In genomic region chr6:163580311-163581030, GRCh38 we compare ENCODE assay signal across 21 cellular contexts.
DNase-seq lines count a peak whose midpoint lies in the region; ATAC-seq, FAIRE-seq and TF ChIP-seq lines count a peak whose summit lies in the region.
"Had no signal": no experiment of that assay in that cellular context is flagged by ENCODE, and none has a peak within 500 bp of the region (broad histone marks: within the 10 kb centered on the region; RNA-seq: fewer than 3 reads in every experiment).

No MANE protein-coding gene starts in this region.

- no peak overlapping the region for H3K4me3 ChIP-seq in gastrocnemius medialis
- H3K4me3 ChIP-seq: GM23248, PC-9, SJCRH30 had no signal

- no peaks in the 10 kb centered on the region for H3K4me1 Mint-ChIP-seq in activated naive CD4-positive, alpha-beta T cell treated with anti-CD3 and anti-CD28 coated beads, Interleukin-2, amount 50 U/mL, for 24 hours
- H3K4me1 Mint-ChIP-seq in activated naive CD4-positive, alpha-beta T cell treated with anti-CD3 and anti-CD28 coated beads for 36 hours (ENCODE audit: low read depth), result no peaks in the 10 kb centered on the region

- in situ Hi-C loops in gastrocnemius medialis (cut with MboI; ENCODE audit: low sequenced_read_pairs in 4 of 4), result loop anchor here in 3 of 4 donors (10.0 to 25.0 kb wide), 6 partner anchors 146 to 532 kb away; no protein-coding TSS in a partner anchor

- no peak for DNase-seq in activated naive CD4-positive, alpha-beta T cell treated with anti-CD3 and anti-CD28 coated beads for 36 hours
- no peak for DNase-seq in GM12891 (ENCODE audit: insufficient read length, low spot score)
- no peak for DNase-seq in gastrocnemius medialis
- DNase-seq in activated effector memory CD4-positive, alpha-beta T cell treated with anti-CD3 and anti-CD28 coated beads, Interleukin-2, amount 50 U/mL, for 16 hours, result no peak
- no peak for DNase-seq in NCI-H2029 treated with DMSO at 0.1 percent for 48 hours (lab: John Stamatoyannopoulos, UW)
- no peak for DNase-seq in DMS 273 (lab: John Stamatoyannopoulos, UW; ENCODE audit: unreplicated experiment)
- DNase-seq: COR-L47, DMS153, GF-D8, KG1, NCI-H1417 treated with DMSO at 0.1 percent for 48 hours, NCI-H187 treated with DMSO at 0.1 percent for 48 hours, NCI-H226, NCI-H524, SJCRH30 had no signal

- H3K27ac ChIP-seq in cingulate gyrus (ENCODE audit: low read depth, low read length), result peak overlapping the region; percentile 50
- peak overlapping the region; percentile 81 to 88 (median 86) for H3K27ac ChIP-seq in gastrocnemius medialis
- H3K27ac ChIP-seq: 22Rv1, GM23248, PC-9, SJCRH30 had no signal

- no peaks in the 10 kb centered on the region for H3K9me3 Mint-ChIP-seq in activated naive CD4-positive, alpha-beta T cell treated with anti-CD3 and anti-CD28 coated beads, Interleukin-2, amount 50 U/mL, for 24 hours
- H3K9me3 Mint-ChIP-seq in activated naive CD4-positive, alpha-beta T cell treated with anti-CD3 and anti-CD28 coated beads for 36 hours, result no peaks in the 10 kb centered on the region

- TF ChIP-seq CTCF in gastrocnemius medialis (IDR thresholded peaks at IDR 0.05 in 4 of 5, conservative IDR thresholded peaks at IDR 0.05 in 1 of 5), result no peak

- peak overlapping the region; percentile 41 for H3K27ac Mint-ChIP-seq in activated naive CD4-positive, alpha-beta T cell treated with anti-CD3 and anti-CD28 coated beads, Interleukin-2, amount 50 U/mL, for 24 hours
- H3K27ac Mint-ChIP-seq in activated naive CD4-positive, alpha-beta T cell treated with anti-CD3 and anti-CD28 coated beads for 36 hours, result no peak overlapping the region

- H3K27me3 Mint-ChIP-seq in activated naive CD4-positive, alpha-beta T cell treated with anti-CD3 and anti-CD28 coated beads, Interleukin-2, amount 50 U/mL, for 24 hours, result no peaks in the 10 kb centered on the region
- H3K27me3 Mint-ChIP-seq in activated naive CD4-positive, alpha-beta T cell treated with anti-CD3 and anti-CD28 coated beads for 36 hours (ENCODE audit: low read depth), result peaks cover 2% of the 10 kb centered on the region

- intact Hi-C loops in activated naive CD4-positive, alpha-beta T cell treated with anti-CD3 and anti-CD28 coated beads for 36 hours (cut with micrococcal nuclease), result no loop called here
- intact Hi-C loops in gastrocnemius medialis (cut with DNase I; ENCODE audit: low total_unique reads), result loop anchor here (10.0 kb wide), 1 partner anchor 396 kb away; no protein-coding TSS in a partner anchor

- TF ChIP-seq POLR2A in GM12891 (IDR thresholded peaks at IDR 0.05; ENCODE audit: low read depth, low read length), result no peak
- TF ChIP-seq POLR2A in gastrocnemius medialis (IDR thresholded peaks at IDR 0.05), result no peak

- no peaks in the 10 kb centered on the region for H3K9me3 ChIP-seq in gastrocnemius medialis
- H3K9me3 ChIP-seq: SJCRH30 had no signal

- H3K36me3 ChIP-seq in gastrocnemius medialis, result no peaks in the 10 kb centered on the region

- H3K4me1 ChIP-seq in gastrocnemius medialis, result peaks cover 49 to 56% of the 10 kb centered on the region in 2 donors

- no peak overlapping the region for H3K4me3 Mint-ChIP-seq in activated naive CD4-positive, alpha-beta T cell treated with anti-CD3 and anti-CD28 coated beads, Interleukin-2, amount 50 U/mL, for 24 hours
- no peak overlapping the region for H3K4me3 Mint-ChIP-seq in activated naive CD4-positive, alpha-beta T cell treated with anti-CD3 and anti-CD28 coated beads for 36 hours

- no peaks in the 10 kb centered on the region for H3K27me3 ChIP-seq in gastrocnemius medialis
- H3K27me3 ChIP-seq: SJCRH30 had no signal

- FAIRE-seq in GM12891 (lab: Jason Lieb, UNC), result peak; percentile 41

- CTCF ChIA-PET in activated naive CD4-positive, alpha-beta T cell treated with anti-CD3 and anti-CD28 coated beads for 36 hours (lab: Charles Lee), result no interaction called here

- H3K36me3 Mint-ChIP-seq in activated naive CD4-positive, alpha-beta T cell treated with anti-CD3 and anti-CD28 coated beads, Interleukin-2, amount 50 U/mL, for 24 hours, result no peaks in the 10 kb centered on the region
- no peaks in the 10 kb centered on the region for H3K36me3 Mint-ChIP-seq in activated naive CD4-positive, alpha-beta T cell treated with anti-CD3 and anti-CD28 coated beads for 36 hours (ENCODE audit: low read depth)

- no peak for ATAC-seq in gastrocnemius medialis
- ATAC-seq: HCT116 had no signal

TF ChIP-seq in GM12891, 5 proteins besides CTCF, POLR2A, EP300 and RAD21:
- TF ChIP-seq PAX5 (IDR thresholded peaks at IDR 0.05; ENCODE audit: insufficient read depth, low read length, severe bottlenecking) (no peak), POU2F2 (IDR thresholded peaks at IDR 0.05; ENCODE audit: low read depth, low read length) (no peak), POLR2AphosphoS5 (IDR thresholded peaks at IDR 0.05; ENCODE audit: low read depth, low read length) (no peak), TAF1 (IDR thresholded peaks at IDR 0.05; ENCODE audit: low read depth, low read length) (no peak), SPI1 (IDR thresholded peaks at IDR 0.05; ENCODE audit: low read depth, low read length) (no peak)
TF ChIP-seq in GM12891: peak in this region for 0.
